11 cellular contexts compared by ENCODE assay signal in genomic region chr17:78538033-78538776, GRCh38. TPM values are rescaled to one million over a fixed set of nuclear protein-coding genes. Genes with fewer than 3 reads are reported as not detected.
DNase-seq lines count a peak whose midpoint lies in the region; ATAC-seq and TF ChIP-seq lines count a peak whose summit lies in the region.
"Had no signal": no experiment of that assay in that cellular context is flagged by ENCODE, and none has a peak within 500 bp of the region (broad histone marks: within the 10 kb centered on the region; RNA-seq: fewer than 3 reads in every experiment).

No MANE protein-coding gene starts in this region.

- peak overlapping the region in 2 of 3 donors; percentile 26 to 56 for H3K27ac Mint-ChIP-seq in CD4-positive, CD25-positive, alpha-beta regulatory T cell
- no peak overlapping the region for H3K27ac Mint-ChIP-seq in MCF 10A (ENCODE audit: low read depth, unreplicated experiment)

- H3K9me3 ChIP-seq in CD4-positive, CD25-positive, alpha-beta regulatory T cell (ENCODE audit: control insufficient read depth in 2 of 2, low read length in 2 of 2): no peaks in the 10 kb centered on the region
- H3K9me3 ChIP-seq in right atrium auricular region (no peaks in the 10 kb centered on the region), WERI-Rb-1 (ENCODE audit: severe bottlenecking) (no peaks in the 10 kb centered on the region)
- H3K9me3 ChIP-seq: mucosa of descending colon had no signal

- no peak overlapping the region for H3K27ac ChIP-seq in CD4-positive, CD25-positive, alpha-beta regulatory T cell (ENCODE audit: insufficient read depth, low read length, poor library complexity, severe bottlenecking)
- H3K27ac ChIP-seq in right atrium auricular region (no peak overlapping the region), WERI-Rb-1 (no peak overlapping the region)
- H3K27ac ChIP-seq: cardiac muscle cell had no signal

- H3K27me3 Mint-ChIP-seq in CD4-positive, CD25-positive, alpha-beta regulatory T cell: no peaks in the 10 kb centered on the region
- peaks cover under 1% of the 10 kb centered on the region for H3K27me3 Mint-ChIP-seq in MCF 10A (ENCODE audit: insufficient read depth, unreplicated experiment)

- no peak for TF ChIP-seq CTCF in GM10266 (IDR thresholded peaks at IDR 0.05; ENCODE audit: control insufficient read depth, insufficient read depth, low read depth, missing control alignments)
- no peak for TF ChIP-seq CTCF in MCF 10A (IDR thresholded peaks at IDR 0.05; ENCODE audit: unreplicated experiment)
- TF ChIP-seq CTCF in right atrium auricular region (IDR thresholded peaks at IDR 0.05): no peak
- TF ChIP-seq CTCF in WERI-Rb-1 (IDR thresholded peaks at IDR 0.05; ENCODE audit: low read depth, low read length): no peak

- peaks cover 0 to 4% (median 0%) of the 10 kb centered on the region in 7 donors for H3K9me3 Mint-ChIP-seq in CD4-positive, CD25-positive, alpha-beta regulatory T cell
- no peaks in the 10 kb centered on the region for H3K9me3 Mint-ChIP-seq in MCF 10A (ENCODE audit: unreplicated experiment)

- no peak for ATAC-seq in CD4-positive, CD25-positive, alpha-beta regulatory T cell (ENCODE audit: low read depth in 2 of 2)
- no peak for ATAC-seq in HG03571 (IDR thresholded peaks at IDR 0.05; ENCODE audit: unreplicated experiment)
- ATAC-seq: mucosa of descending colon had no signal

- peaks cover 8 to 30% (median 22%) of the 10 kb centered on the region in 4 donors for H3K4me1 Mint-ChIP-seq in CD4-positive, CD25-positive, alpha-beta regulatory T cell
- H3K4me1 Mint-ChIP-seq in MCF 10A (ENCODE audit: insufficient read depth, unreplicated experiment): peaks cover 16% of the 10 kb centered on the region

- BruUV-seq in MCF 10A (replicated peaks; lab: Mats Ljungman, UMichigan): no TSS peak

- peaks cover 23% of the 10 kb centered on the region for H3K4me1 ChIP-seq in CD4-positive, CD25-positive, alpha-beta regulatory T cell (ENCODE audit: control insufficient read depth, insufficient read depth, low read length, poor library complexity, severe bottlenecking)
- no peaks in the 10 kb centered on the region for H3K4me1 ChIP-seq in right atrium auricular region

- intact Hi-C loops in MCF 10A (cut with micrococcal nuclease): no loop called here

- H3K36me3 ChIP-seq in CD4-positive, CD25-positive, alpha-beta regulatory T cell (ENCODE audit: control insufficient read depth, insufficient read depth, low read length): no peaks in the 10 kb centered on the region
- no peaks in the 10 kb centered on the region for H3K36me3 ChIP-seq in right atrium auricular region
- H3K36me3 ChIP-seq in WERI-Rb-1: no peaks in the 10 kb centered on the region
- H3K36me3 ChIP-seq: cardiac muscle cell had no signal

- no peaks in the 10 kb centered on the region for H3K36me3 Mint-ChIP-seq in CD4-positive, CD25-positive, alpha-beta regulatory T cell
- H3K36me3 Mint-ChIP-seq in MCF 10A (ENCODE audit: insufficient read depth, unreplicated experiment): no peaks in the 10 kb centered on the region

- DNase-seq in CD4-positive, CD25-positive, alpha-beta regulatory T cell: no peak
- DNase-seq in GM10266 (ENCODE audit: extremely low spot score): peak; percentile 54
- peak; percentile 41 for DNase-seq in MCF 10A (ENCODE audit: unreplicated experiment)
- DNase-seq in midbrain (lab: John Stamatoyannopoulos, UW): peak; percentile 7
- DNase-seq in right atrium auricular region (ENCODE audit: low spot score): no peak
- no peak for DNase-seq in WERI-Rb-1
- DNase-seq: mucosa of descending colon, NCI-H1048, RPMI8226 had no signal

- CTCF ChIA-PET in MCF 10A (lab: Yijun Ruan, JAX): interaction anchor here (0.6 kb wide), 2 partner anchors 59 to 200 kb away, joined by 3 read pairs; no protein-coding TSS in a partner anchor

- H3K4me3 ChIP-seq in CD4-positive, CD25-positive, alpha-beta regulatory T cell (ENCODE audit: low read depth, low read length): no peak overlapping the region
- H3K4me3 ChIP-seq in right atrium auricular region (no peak overlapping the region), WERI-Rb-1 (ENCODE audit: low read depth, low read length) (no peak overlapping the region)
- H3K4me3 ChIP-seq: cardiac muscle cell, mucosa of descending colon had no signal

- POLR2A ChIA-PET in MCF 10A (lab: Yijun Ruan, JAX): interaction anchor here (0.7 kb wide), 1 partner anchor 8 kb away, joined by 3 read pairs; no protein-coding TSS in a partner anchor

- no peaks in the 10 kb centered on the region for H3K27me3 ChIP-seq in CD4-positive, CD25-positive, alpha-beta regulatory T cell (ENCODE audit: control insufficient read depth, insufficient read depth, low read length)
- H3K27me3 ChIP-seq in right atrium auricular region (no peaks in the 10 kb centered on the region), WERI-Rb-1 (ENCODE audit: insufficient read depth, low read depth, severe bottlenecking) (no peaks in the 10 kb centered on the region)
- H3K27me3 ChIP-seq: cardiac muscle cell had no signal

- H3K4me3 Mint-ChIP-seq in CD4-positive, CD25-positive, alpha-beta regulatory T cell: peak overlapping the region in 1 of 4 donors; percentile 54
- no peak overlapping the region for H3K4me3 Mint-ChIP-seq in MCF 10A (ENCODE audit: unreplicated experiment)

RNA-seq across cellular contexts. Expression of gene DNAH17, which starts 39.0 kb away (rescaled TPM):
- total RNA-seq in CD4-positive, CD25-positive, alpha-beta regulatory T cell: 0.57 TPM
- 1 to 10 TPM in 2 of 4 donors, under 1 TPM in 1, not detected in 1; 0.24 to 3.4 (median 1.1) TPM for polyA plus RNA-seq in CD4-positive, CD25-positive, alpha-beta regulatory T cell
- total RNA-seq in MCF 10A (2022) (not detected in 2 replicates), right atrium auricular region (under 1 TPM in 1 of 2 donors, not detected in 1; 0.04 TPM)
- total RNA-seq: cardiac muscle cell had no signal

Comparison
In these comparisons a context has a peak if more than half of its experiments do, and no peak if none do; other contexts are left out.
1. DNase-seq: peak in GM10266 (single experiment), MCF 10A (single experiment) and midbrain (single experiment); none in CD4-positive, CD25-positive, alpha-beta regulatory T cell (0 of 3), right atrium auricular region (single experiment) and WERI-Rb-1 (single experiment).